In genomic region chrX:139770366-139770765, GRCh38 we compare ENCODE assay signal across 35 cellular contexts.
"Had no signal": no experiment of that assay in that cellular context is flagged by ENCODE, and none has a peak within 500 bp of the region (broad histone marks: within the 10 kb centered on the region; RNA-seq: fewer than 3 reads in every experiment).

No MANE protein-coding gene starts in this region.

- H3K4me3 ChIP-seq: MG63 had no signal

- H3K27ac ChIP-seq: KMS-11 had no signal

- H3K27me3 ChIP-seq: MG63 had no signal

- DNase-seq: Karpas-422, Kasumi-1, MG63, MM.1S, MV-4-11, NCI-H1048, NCI-H1092, NCI-H1092 treated with DMSO at 0.1 percent for 48 hours, NCI-H1105, NCI-H1105 treated with DMSO at 0.1 percent for 48 hours, NCI-H1417, NCI-H1417 treated with DMSO at 0.1 percent for 48 hours, NCI-H1436, NCI-H1436 treated with DMSO at 0.1 percent for 48 hours, NCI-H146, NCI-H1694, NCI-H1694 treated with DMSO at 0.1 percent for 48 hours, NCI-H187, NCI-H187 treated with DMSO at 0.1 percent for 48 hours, NCI-H1930, NCI-H2029, NCI-H2029 treated with DMSO at 0.1 percent for 48 hours, NCI-H2081, NCI-H2081 treated with DMSO at 0.1 percent for 48 hours, NCI-H2107, NCI-H2171, NCI-H2171 treated with DMSO at 0.1 percent for 48 hours, NCI-H2227 treated with DMSO at 0.1 percent for 48 hours, NCI-H226, NCI-H345, NCI-H446, NCI-H446 treated with DMSO at 0.1 percent for 48 hours, NCI-H510A, NCI-H510A treated with DMSO at 0.1 percent for 48 hours had no signal

- H3K9me3 ChIP-seq: MG63 had no signal
